Comparison of ENCODE assay signal across 19 cellular contexts in genomic region chr1:164604541-164604940, GRCh38. TPM values are rescaled to one million over a fixed set of nuclear protein-coding genes. Genes with fewer than 3 reads are reported as not detected.
DNase-seq lines count a peak whose midpoint lies in the region; TF ChIP-seq lines count a peak whose summit lies in the region.
"Had no signal": no experiment of that assay in that cellular context is flagged by ENCODE, and none has a peak within 500 bp of the region (broad histone marks: within the 10 kb centered on the region; RNA-seq: fewer than 3 reads in every experiment).

No MANE protein-coding gene starts in this region.

- no peaks in the 10 kb centered on the region for H3K9me3 ChIP-seq in stomach
- H3K9me3 ChIP-seq: BE2C, psoas muscle had no signal

- intact Hi-C loops in stomach (cut with DNase I; ENCODE audit: low total_unique reads): no loop called here

- no peak overlapping the region for H3K4me3 ChIP-seq in stomach
- H3K4me3 ChIP-seq: psoas muscle, SK-N-MC had no signal

- no peaks in the 10 kb centered on the region for H3K36me3 ChIP-seq in stomach
- H3K36me3 ChIP-seq: BE2C had no signal

- H3K27ac ChIP-seq in stomach: peak overlapping the region in 3 of 5 donors; percentile 45 to 83 (median 55)
- H3K27ac ChIP-seq: HL-60, psoas muscle, SK-N-MC had no signal

- 52 to 84% (median 63%) methylated on average over 2 of the region's 2 CpGs for WGBS in stomach, 5 donors

- no peak for TF ChIP-seq POLR2A in stomach (IDR thresholded peaks at IDR 0.05)

- H3K4me1 ChIP-seq in stomach: peaks cover 20 to 95% (median 65%) of the 10 kb centered on the region in 4 donors
- H3K4me1 ChIP-seq: BE2C had no signal

- DNase-seq in EH (ENCODE audit: low read depth) (peak; percentile 82), amniotic epithelial cell (ENCODE audit: low read depth) (peak; percentile 76), glomerular visceral epithelial cell (ENCODE audit: extremely low spot score) (peak; percentile 16), stomach (no peak), pons (ENCODE audit: low spot score) (no peak), SIG-M5 treated with dmso at 0.1 percent for 504 hours (lab: John Stamatoyannopoulos, UW; ENCODE audit: unreplicated experiment) (no peak), SKM-1 (lab: John Stamatoyannopoulos, UW; ENCODE audit: unreplicated experiment) (no peak), NCI-H146 (lab: John Stamatoyannopoulos, UW) (no peak)
- DNase-seq: activated T-cell treated with anti-CD3 and anti-CD28 coated beads, Interleukin-2, amount 50 U/mL, for 24 hours; BE2C; DMS 273 treated with DMSO at 0.1 percent for 48 hours; effector memory CD8-positive, alpha-beta T cell; KG1; left ventricle myocardium superior; NCI-H1105; psoas muscle; stimulated activated naive CD4-positive, alpha-beta T cell had no signal

- no peaks in the 10 kb centered on the region for H3K27me3 ChIP-seq in stomach
- H3K27me3 ChIP-seq: BE2C had no signal

- TF ChIP-seq EP300 in stomach (IDR thresholded peaks at IDR 0.05): no peak

- TF ChIP-seq CTCF in stomach (IDR thresholded peaks at IDR 0.05): no peak

RNA-seq across cellular contexts. Expression of gene PBX1, which starts 45.6 kb away (rescaled TPM):
- 100 to 1,000 TPM in 1 of 5 donors, 10 to 100 TPM in 4; 11.6 to 113 (median 31.0) TPM for total RNA-seq in stomach
- polyA plus RNA-seq in stomach: 10 to 100 TPM; 11.0 to 15.6 (median 12.3) TPM

Comparison
In these comparisons a context has a peak if more than half of its experiments do, and no peak if none do; other contexts are left out.
1. DNase-seq: peak in EH (single experiment), amniotic epithelial cell (single experiment) and glomerular visceral epithelial cell (single experiment); none in stomach (single experiment), pons (single experiment), SIG-M5 treated with dmso at 0.1 percent for 504 hours (single experiment), SKM-1 (single experiment) and NCI-H146 (single experiment).